26 cellular contexts compared by ENCODE assay signal in the genomic region with DNA sequence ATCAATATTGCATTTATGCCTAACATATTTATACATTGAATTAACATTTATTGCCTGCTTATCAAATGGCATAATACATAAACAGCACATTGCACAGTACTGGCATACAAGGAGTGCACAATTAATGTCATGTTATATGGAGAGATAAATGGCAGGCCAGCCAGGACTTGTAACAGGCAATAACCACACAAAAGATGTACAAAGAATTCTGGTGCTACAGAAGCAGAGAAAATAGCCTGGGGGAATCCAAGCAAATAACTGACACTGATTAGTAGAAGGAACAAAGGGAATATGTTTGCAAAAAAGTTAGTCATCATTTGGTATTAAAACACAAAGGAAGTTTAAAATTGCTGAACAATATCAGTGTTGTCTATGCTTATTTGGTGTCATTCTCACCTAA. TPM values are rescaled to one million over a fixed set of nuclear protein-coding genes. Genes with fewer than 3 reads are reported as not detected.
DNase-seq lines count a peak whose midpoint lies in the region; ATAC-seq and TF ChIP-seq lines count a peak whose summit lies in the region.
"Had no signal": no experiment of that assay in that cellular context is flagged by ENCODE, and none has a peak within 500 bp of the region (broad histone marks: within the 10 kb centered on the region; RNA-seq: fewer than 3 reads in every experiment).

No MANE protein-coding gene starts in this region.

- 0 out of 2 replicates have a peak overlapping the region, but pooled peaks have one; percentile 1 for H3K4me2 ChIP-seq in PC-3 (ENCODE audit: low read length)
- H3K4me2 ChIP-seq: KMS-11, neural progenitor cell had no signal

- intact Hi-C loops in PC-3 (cut with micrococcal nuclease), result loop anchor here (5.0 kb wide), 1 partner anchor 53 kb away; no protein-coding TSS in a partner anchor
- intact Hi-C loops in CD4-positive, alpha-beta memory T cell (cut with micrococcal nuclease), result no loop called here

- no peaks in the 10 kb centered on the region for H3K36me3 ChIP-seq in PC-3 (ENCODE audit: low read depth, low read length)
- H3K36me3 ChIP-seq in CD4-positive, alpha-beta memory T cell (ENCODE audit: insufficient read depth, low read length), result no peaks in the 10 kb centered on the region
- H3K36me3 ChIP-seq: neural progenitor cell, stomach, tibial nerve, WERI-Rb-1 had no signal

- H3K27ac ChIP-seq in PC-3 (ENCODE audit: low read length) (peak overlapping the region; percentile 18; the same call in 1 of the 2 replicates), foreskin keratinocyte (no peak overlapping the region)
- H3K27ac ChIP-seq in CD4-positive, alpha-beta memory T cell (ENCODE audit: low read depth, low read length), result no peak overlapping the region
- H3K27ac ChIP-seq: GM23248, KMS-11, neural progenitor cell, stomach, tibial nerve, WERI-Rb-1 had no signal

- H3K9me3 ChIP-seq in PC-3 (ENCODE audit: low read length), result no peaks in the 10 kb centered on the region
- H3K9me3 ChIP-seq in CD4-positive, alpha-beta memory T cell (ENCODE audit: control insufficient read depth in 1 of 2, low read length in 2 of 2), result no peaks in the 10 kb centered on the region
- H3K9me3 ChIP-seq: stomach, tibial nerve had no signal

- TF ChIP-seq CTCF in PC-3 (conservative IDR thresholded peaks at IDR 0.05; ENCODE audit: low read depth, low read length) (no peak), foreskin keratinocyte (conservative IDR thresholded peaks at IDR 0.05) (no peak)

- H3K4me3 Mint-ChIP-seq in CD4-positive, alpha-beta memory T cell, result no peak overlapping the region
- H3K4me3 Mint-ChIP-seq: activated T-helper 1 cell treated with anti-CD3 and anti-CD28 coated beads, Interleukin-12 subunit alpha, Interleukin-12 subunit beta, Interleukin-2, Interleukin-4 antibody, amounts not matched to agents 30 ng/mL and 10 ng/mL and 1 ng/mL, durations not matched to agents 14 hours and 24 hours and 36 hours; CD4-positive, CD25-positive, alpha-beta regulatory T cell; endodermal cell; neural progenitor cell; T-helper 2 cell treated with Interferon-gamma antibody and Interleukin-4, amounts not matched to agents 5 μg/mL and 100 μg/mL, for 36 hours had no signal

- H3K4me1 Mint-ChIP-seq in CD4-positive, alpha-beta memory T cell, result no peaks in the 10 kb centered on the region
- H3K4me1 Mint-ChIP-seq: CD4-positive, CD25-positive, alpha-beta regulatory T cell; neural progenitor cell had no signal

- H3K27me3 Mint-ChIP-seq in CD4-positive, alpha-beta memory T cell, result no peaks in the 10 kb centered on the region
- H3K27me3 Mint-ChIP-seq: CD4-positive, CD25-positive, alpha-beta regulatory T cell had no signal

- H3K36me3 Mint-ChIP-seq in CD4-positive, alpha-beta memory T cell, result no peaks in the 10 kb centered on the region
- H3K36me3 Mint-ChIP-seq: CD4-positive, CD25-positive, alpha-beta regulatory T cell; neural progenitor cell had no signal

- DNase-seq in Daoy (ENCODE audit: low read depth) (peak; percentile 24), HPDE6-E6E7 (ENCODE audit: extremely low spot score) (peak; percentile 59), PC-3 (peak; percentile 82), foreskin keratinocyte (peak; percentile 94 to 97)
- DNase-seq in CD4-positive, alpha-beta memory T cell, result no peak
- no peak for DNase-seq in activated CD4-positive, CD25-positive, alpha-beta regulatory T cell (lab: John Stamatoyannopoulos, UW)
- DNase-seq: activated CD4-positive, alpha-beta T cell treated with anti-CD3 and anti-CD28 coated beads, Interleukin-2, amount 50 U/mL, for 1 hour; activated naive CD4-positive, alpha-beta T cell treated with anti-CD3 and anti-CD28 coated beads, Interleukin-2, amount 50 U/mL, for 16 hours; anterior cingulate cortex; CD4-positive, CD25-positive, alpha-beta regulatory T cell; DMS53; endodermal cell; GM23248; NCI-H187 treated with DMSO at 0.1 percent for 48 hours; NCI-H510A; posterior cingulate gyrus; RPMI8226; stomach; WERI-Rb-1 had no signal

- H3F3A ChIP-seq in PC-3 (ENCODE audit: low read length, unreplicated experiment), result peaks cover 10% of the 10 kb centered on the region

- no peak overlapping the region for H3K4me3 ChIP-seq in PC-3 (ENCODE audit: low read length)
- no peak overlapping the region for H3K4me3 ChIP-seq in CD4-positive, alpha-beta memory T cell (ENCODE audit: low read length in 2 of 2)
- H3K4me3 ChIP-seq: GM23248, neural progenitor cell, stomach, tibial nerve had no signal

- H3K27me3 ChIP-seq in PC-3 (ENCODE audit: low read length), result no peaks in the 10 kb centered on the region
- no peaks in the 10 kb centered on the region for H3K27me3 ChIP-seq in foreskin keratinocyte
- no peaks in the 10 kb centered on the region for H3K27me3 ChIP-seq in CD4-positive, alpha-beta memory T cell (ENCODE audit: insufficient read depth, low read length)
- H3K27me3 ChIP-seq: neural progenitor cell, stomach, tibial nerve had no signal

- no peaks in the 10 kb centered on the region for H4K20me1 ChIP-seq in PC-3 (ENCODE audit: low read length)

- POLR2A ChIA-PET in PC-3 (lab: Charles Lee; ENCODE audit: unreplicated experiment), result no interaction called here
- POLR2A ChIA-PET in CD4-positive, alpha-beta memory T cell (lab: Charles Lee; ENCODE audit: partially characterized antibody), result no interaction called here

- no TSS peak for BruUV-seq in PC-3 (replicated peaks; lab: Mats Ljungman, UMichigan)

- CTCF ChIA-PET in PC-3 (lab: Charles Lee), result no interaction called here
- CTCF ChIA-PET in CD4-positive, alpha-beta memory T cell (lab: Charles Lee; ENCODE audit: partially characterized antibody), result no interaction called here

- ATAC-seq in PC-3 (peak; percentile 49), foreskin keratinocyte (peak; percentile 94), HG02981 (IDR thresholded peaks at IDR 0.05; ENCODE audit: unreplicated experiment) (no peak)

- H2AFZ ChIP-seq in PC-3 (ENCODE audit: low read length), result no peak overlapping the region
- H2AFZ ChIP-seq: GM23248, neural progenitor cell had no signal

- H3K79me2 ChIP-seq in PC-3 (ENCODE audit: low read length), result no peaks in the 10 kb centered on the region

- no peak overlapping the region for H3K9ac ChIP-seq in PC-3 (ENCODE audit: low read length)
- H3K9ac ChIP-seq: GM23248, KMS-11, neural progenitor cell had no signal

- H3K9me3 Mint-ChIP-seq in CD4-positive, alpha-beta memory T cell, result peaks cover 0 to 11% (median 3%) of the 10 kb centered on the region in 8 donors
- H3K9me3 Mint-ChIP-seq: activated T-helper 1 cell treated with anti-CD3 and anti-CD28 coated beads, Interleukin-12 subunit alpha, Interleukin-12 subunit beta, Interleukin-2, Interleukin-4 antibody, amounts not matched to agents 30 ng/mL and 10 ng/mL and 1 ng/mL, durations not matched to agents 14 hours and 24 hours and 36 hours; endodermal cell; neural progenitor cell; T-helper 2 cell treated with Interferon-gamma antibody and Interleukin-4, amounts not matched to agents 5 μg/mL and 100 μg/mL, for 36 hours had no signal

- no peaks in the 10 kb centered on the region for H3K9me2 ChIP-seq in PC-3 (replicated peaks; ENCODE audit: low read length)

- H3K4me1 ChIP-seq in PC-3 (ENCODE audit: insufficient read depth, low read length) (peaks cover 46% of the 10 kb centered on the region), foreskin keratinocyte (peaks cover 27% of the 10 kb centered on the region)
- no peaks in the 10 kb centered on the region for H3K4me1 ChIP-seq in CD4-positive, alpha-beta memory T cell (ENCODE audit: insufficient read depth, low read length)
- H3K4me1 ChIP-seq: neural progenitor cell, stomach had no signal

- H3K27ac Mint-ChIP-seq in CD4-positive, alpha-beta memory T cell, result no peak overlapping the region
- H3K27ac Mint-ChIP-seq: activated T-helper 1 cell treated with anti-CD3 and anti-CD28 coated beads, Interleukin-12 subunit alpha, Interleukin-12 subunit beta, Interleukin-2, Interleukin-4 antibody, amounts not matched to agents 30 ng/mL and 10 ng/mL and 1 ng/mL, durations not matched to agents 14 hours and 24 hours and 36 hours; CD4-positive, CD25-positive, alpha-beta regulatory T cell; endodermal cell; neural progenitor cell; T-helper 2 cell treated with Interferon-gamma antibody and Interleukin-4, amounts not matched to agents 5 μg/mL and 100 μg/mL, for 36 hours had no signal

RNA-seq across cellular contexts. Expression of a gene that starts 27.3 kb away (rescaled TPM):
- 0.06 TPM in 1 of 2 replicates, not detected in the other for total RNA-seq in Daoy (2014; rRNA removed; shearing (Covaris generic))
- total RNA-seq in PC-3 (2014; rRNA removed), result 0.35 and 1.0 TPM in 2 replicates
- total RNA-seq in foreskin keratinocyte, result 0.11 and 0.78 TPM in 2 replicates
- 0.02 and 0.18 TPM in 2 replicates for polyA plus RNA-seq in foreskin keratinocyte
- not detected for total RNA-seq in CD4-positive, alpha-beta memory T cell
- not detected for polyA plus RNA-seq in CD4-positive, alpha-beta memory T cell
- total RNA-seq: activated T-helper 1 cell treated with anti-CD3 and anti-CD28 coated beads, Interleukin-12 subunit alpha, Interleukin-12 subunit beta, Interleukin-2, Interleukin-4 antibody, amounts not matched to agents 30 ng/mL and 10 ng/mL and 1 ng/mL, durations not matched to agents 14 hours and 24 hours and 36 hours; CD4-positive, CD25-positive, alpha-beta regulatory T cell; kidney epithelial cell had no signal
- polyA plus RNA-seq: CD4-positive, CD25-positive, alpha-beta regulatory T cell; GM23248 had no signal

Comparison
In these comparisons a context has a peak if more than half of its experiments do, and no peak if none do; other contexts are left out.
1. DNase-seq: peak in Daoy (single experiment), HPDE6-E6E7 (single experiment), PC-3 (single experiment) and foreskin keratinocyte (2 of 2); none in CD4-positive, alpha-beta memory T cell (0 of 5) and activated CD4-positive, CD25-positive, alpha-beta regulatory T cell (0 of 4).